In the genomic region with DNA sequence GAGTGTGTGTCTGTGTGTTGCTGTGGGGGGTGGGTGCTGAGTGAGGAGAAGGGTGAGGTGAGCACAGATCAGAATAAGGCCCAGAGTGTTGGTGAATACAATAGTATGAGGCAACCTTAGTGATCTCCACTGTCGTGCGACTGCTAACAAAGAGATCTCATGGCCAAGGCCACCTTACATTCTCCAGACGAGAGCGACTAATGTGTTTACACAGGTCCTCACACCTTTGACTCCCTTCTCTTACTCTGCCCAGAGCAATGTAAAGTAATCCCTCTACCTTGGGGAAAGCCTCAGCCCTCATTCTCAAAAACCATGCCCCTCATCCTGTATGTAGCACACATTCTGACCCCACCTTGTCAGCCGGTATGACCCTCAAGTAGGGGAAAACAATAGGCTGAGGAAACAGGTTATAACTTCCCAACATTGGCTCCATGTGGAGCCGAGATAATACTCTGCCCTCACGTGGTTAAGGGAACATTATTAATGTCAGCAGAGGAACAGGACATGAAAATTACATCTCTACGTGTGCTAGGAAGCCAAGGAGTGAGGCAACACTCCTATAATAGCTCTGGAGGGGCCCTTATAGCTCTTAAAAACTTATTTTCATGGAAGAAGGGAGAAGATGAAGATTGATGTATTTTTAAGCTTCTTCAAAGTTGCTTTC, we compare ENCODE assay signal across 21 cellular contexts.
"Had no signal": no experiment of that assay in that cellular context is flagged by ENCODE, and none has a peak within 500 bp of the region (broad histone marks: within the 10 kb centered on the region; RNA-seq: fewer than 3 reads in every experiment).

No MANE protein-coding gene starts in this region.

- DNase-seq: activated B cell treated with CpG ODN at 0.5 μM for 24 hours; activated CD4-positive, alpha-beta T cell treated with anti-CD3 and anti-CD28 coated beads for 48 hours; activated CD8-positive, alpha-beta T cell treated with anti-CD3 and anti-CD28 coated beads for 36 hours; activated effector memory CD4-positive, alpha-beta T cell treated with anti-CD3 and anti-CD28 coated beads, Interleukin-2, amount 50 U/mL, for 16 hours; activated T-cell treated with anti-CD3 and anti-CD28 coated beads, Interleukin-2, amount 50 U/mL, for 48 hours; amniotic stem cell; erythroblast; left colon; mammary epithelial cell; mucosa of descending colon; naive thymus-derived CD4-positive, alpha-beta T cell; small intestine; stimulated activated CD4-positive, alpha-beta T cell treated with anti-CD3 and anti-CD28 coated beads, Interleukin-4, amount 100 ng/mL, for 4 hours; stimulated activated CD8-positive, alpha-beta memory T cell treated with anti-CD3 and anti-CD28 coated beads, Interleukin-4, amount 100 ng/mL, for 48 hours; stimulated activated naive CD4-positive, alpha-beta T cell treated with Interleukin-2 at 50 U/mL for 16 hours; T-helper 2 cell; transverse colon had no signal

- H3K27me3 ChIP-seq: gastroesophageal sphincter, transverse colon had no signal

- H3K4me1 ChIP-seq: transverse colon had no signal

- H3K36me3 ChIP-seq: gastroesophageal sphincter, transverse colon had no signal

- H3K4me1 Mint-ChIP-seq: activated B cell treated with CpG ODN at 0.5 μM for 24 hours, brain had no signal

- H3K9me3 ChIP-seq: gastroesophageal sphincter, mucosa of descending colon, transverse colon had no signal

- H3K27ac ChIP-seq: gastroesophageal sphincter, transverse colon had no signal

- H3K4me3 ChIP-seq: gastroesophageal sphincter, mucosa of descending colon, transverse colon had no signal

- H3K27ac Mint-ChIP-seq: activated B cell treated with CpG ODN at 0.5 μM for 24 hours; activated CD8-positive, alpha-beta T cell treated with anti-CD3 and anti-CD28 coated beads for 36 hours; activated naive CD8-positive, alpha-beta T cell; brain; dendritic cell treated with granulocyte-macrophage colony-stimulating factor and Interleukin-4, amounts not matched to agents 40 ng/mL and 50 ng/mL, for 4 days; naive thymus-derived CD4-positive, alpha-beta T cell had no signal

- H3K36me3 Mint-ChIP-seq: activated naive CD8-positive, alpha-beta T cell; brain; naive thymus-derived CD4-positive, alpha-beta T cell had no signal

- H3K27me3 Mint-ChIP-seq: activated CD8-positive, alpha-beta T cell treated with anti-CD3 and anti-CD28 coated beads for 36 hours; activated naive CD8-positive, alpha-beta T cell; dendritic cell treated with granulocyte-macrophage colony-stimulating factor and Interleukin-4, amounts not matched to agents 40 ng/mL and 50 ng/mL, for 4 days; naive thymus-derived CD4-positive, alpha-beta T cell had no signal

- H3K4me3 Mint-ChIP-seq: activated B cell treated with CpG ODN at 0.5 μM for 24 hours; activated CD8-positive, alpha-beta T cell treated with anti-CD3 and anti-CD28 coated beads for 36 hours; activated naive CD8-positive, alpha-beta T cell; brain; dendritic cell treated with granulocyte-macrophage colony-stimulating factor and Interleukin-4, amounts not matched to agents 40 ng/mL and 50 ng/mL, for 4 days; naive thymus-derived CD4-positive, alpha-beta T cell had no signal

- H3K9me3 Mint-ChIP-seq: activated B cell treated with CpG ODN at 0.5 μM for 24 hours; activated CD8-positive, alpha-beta T cell treated with anti-CD3 and anti-CD28 coated beads for 36 hours had no signal

- ATAC-seq: activated CD8-positive, alpha-beta T cell treated with anti-CD3 and anti-CD28 coated beads for 36 hours; gastroesophageal sphincter; left colon; mucosa of descending colon; naive thymus-derived CD4-positive, alpha-beta T cell had no signal
